ENCODE assay signal across 30 cellular contexts in the genomic region with DNA sequence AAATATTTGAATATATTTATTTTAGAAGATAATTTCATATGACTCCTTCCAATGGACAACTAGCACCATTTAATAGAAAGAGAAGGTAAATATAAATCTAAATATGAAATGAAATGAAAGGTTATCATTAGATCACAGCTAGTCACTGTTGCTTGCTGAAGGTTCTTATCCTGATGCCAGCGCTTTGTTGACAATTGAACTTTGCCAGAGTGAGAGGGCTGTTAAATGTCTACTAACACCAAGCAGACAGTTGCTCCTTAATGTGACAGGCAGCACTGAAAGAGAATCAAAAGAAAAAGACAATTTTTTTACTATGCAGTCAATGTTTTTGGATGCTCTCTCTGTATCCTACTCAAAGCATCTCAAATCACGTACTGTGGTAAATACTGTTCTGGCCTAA.
"Had no signal": no experiment of that assay in that cellular context is flagged by ENCODE, and none has a peak within 500 bp of the region (broad histone marks: within the 10 kb centered on the region; RNA-seq: fewer than 3 reads in every experiment).

No MANE protein-coding gene starts in this region.

- H3K27me3 ChIP-seq: brain microvascular endothelial cell, colonic mucosa, esophagus squamous epithelium, gastroesophageal sphincter had no signal

- DNase-seq: activated CD4-positive, alpha-beta memory T cell treated with anti-CD3 and anti-CD28 coated beads for 36 hours; activated CD4-positive, alpha-beta T cell treated with anti-CD3 and anti-CD28 coated beads for 36 hours; activated CD4-positive, alpha-beta T cell treated with anti-CD3 and anti-CD28 coated beads, Interleukin-2, amount 10 ng/mL, durations not matched to agents 24 days and 14 days; activated CD4-positive, CD25-positive, alpha-beta regulatory T cell; activated CD4-positive, CD25-positive, alpha-beta regulatory T cell treated with anti-CD3 and anti-CD28 coated beads, Interleukin-2, amount 50 U/mL, for 72 hours; activated CD8-positive, alpha-beta memory T cell treated with anti-CD3 and anti-CD28 coated beads, Interleukin-2, amount 10 ng/mL, durations not matched to agents 7 days and 5 days; activated CD8-positive, alpha-beta memory T cell treated with anti-CD3 and anti-CD28 coated beads, Interleukin-2, amount 50 U/mL, for 4 hours; activated CD8-positive, alpha-beta T cell treated with anti-CD3 and anti-CD28 coated beads, Interleukin-2, amount 10 ng/mL, durations not matched to agents 7 days and 5 days; activated gamma-delta T cell; activated naive CD4-positive, alpha-beta T cell; activated naive CD4-positive, alpha-beta T cell treated with anti-CD3 and anti-CD28 coated beads, Interleukin-2, amount 10 ng/mL, durations not matched to agents 7 days and 5 days; activated naive CD8-positive, alpha-beta T cell treated with anti-CD3 and anti-CD28 coated beads, Interleukin-2, amount 10 ng/mL, durations not matched to agents 7 days and 5 days; activated T-cell treated with anti-CD3 and anti-CD28 coated beads, Interleukin-2, amount 50 U/mL, for 24 hours; activated T-cell treated with anti-CD3 and anti-CD28 coated beads, Interleukin-2, amount 50 U/mL, for 72 hours; amniotic stem cell; anterior cingulate cortex; brain microvascular endothelial cell; central memory CD4-positive, alpha-beta T cell; cerebellar nuclear complex; colonic mucosa; effector CD8-positive, alpha-beta T cell; esophagus squamous epithelium; foreskin melanocyte; head of caudate nucleus; T-helper 1 cell; T-helper 17 cell; T1000 had no signal

- H3K27ac ChIP-seq: brain microvascular endothelial cell, colonic mucosa, epithelial cell of prostate, esophagus squamous epithelium, gastroesophageal sphincter had no signal

- H3K4me1 ChIP-seq: colonic mucosa, esophagus squamous epithelium had no signal

- H3K36me3 ChIP-seq: brain microvascular endothelial cell, colonic mucosa, esophagus squamous epithelium, gastroesophageal sphincter had no signal

- H3K4me3 ChIP-seq: colonic mucosa, esophagus squamous epithelium, gastroesophageal sphincter had no signal

- ATAC-seq: activated CD4-positive, alpha-beta T cell treated with anti-CD3 and anti-CD28 coated beads for 36 hours; activated CD8-positive, alpha-beta memory T cell treated with anti-CD3 and anti-CD28 coated beads, Interleukin-2, amount 10 ng/mL, durations not matched to agents 7 days and 5 days; activated CD8-positive, alpha-beta T cell treated with anti-CD3 and anti-CD28 coated beads, Interleukin-2, amount 10 ng/mL, durations not matched to agents 7 days and 5 days; activated naive CD4-positive, alpha-beta T cell treated with anti-CD3 and anti-CD28 coated beads, Interleukin-2, amount 50 U/mL, for 72 hours; activated T-cell treated with anti-CD3 and anti-CD28 coated beads, Interleukin-2, amount 50 U/mL, for 72 hours; gastroesophageal sphincter; T-helper 17 cell had no signal

- H3K9me3 ChIP-seq: colonic mucosa, esophagus squamous epithelium, gastroesophageal sphincter had no signal
